ENCODE assay signal across 13 cellular contexts in genomic region chr1:19336543-19336942, GRCh38. TPM values are rescaled to one million over a fixed set of nuclear protein-coding genes. Genes with fewer than 3 reads are reported as not detected.
DNase-seq lines count a peak whose midpoint lies in the region; ATAC-seq and TF ChIP-seq lines count a peak whose summit lies in the region.
"Had no signal": no experiment of that assay in that cellular context is flagged by ENCODE, and none has a peak within 500 bp of the region (broad histone marks: within the 10 kb centered on the region; RNA-seq: fewer than 3 reads in every experiment).

No MANE protein-coding gene starts in this region.

- no peaks in the 10 kb centered on the region for H3K27me3 Mint-ChIP-seq in stimulated activated naive B cell treated with anti-CD40 and anti-IgM and Interleukin-4, amounts not matched to agents 10 μg/mL and 1 μg/mL and 100 μg/mL, for 72 hours
- H3K27me3 Mint-ChIP-seq: B cell had no signal

- peaks cover 27 to 49% of the 10 kb centered on the region in 2 donors for H3K36me3 Mint-ChIP-seq in stimulated activated naive B cell treated with anti-CD40 and anti-IgM and Interleukin-4, amounts not matched to agents 10 μg/mL and 1 μg/mL and 100 μg/mL, for 72 hours

- TF ChIP-seq CTCF in brain microvascular endothelial cell (IDR thresholded peaks at IDR 0.05; ENCODE audit: low read depth, low read length, missing control alignments) (no peak), BE2C (IDR thresholded peaks at IDR 0.05; ENCODE audit: low read depth, low read length) (no peak)

- H3K4me3 Mint-ChIP-seq in stimulated activated naive B cell treated with anti-CD40 and anti-IgM and Interleukin-4, amounts not matched to agents 10 μg/mL and 1 μg/mL and 100 μg/mL, for 72 hours = no peak overlapping the region
- H3K4me3 Mint-ChIP-seq: B cell had no signal

- H3K36me3 ChIP-seq in brain microvascular endothelial cell (replicated peaks) = peaks cover 30% of the 10 kb centered on the region
- no peaks in the 10 kb centered on the region for H3K36me3 ChIP-seq in BE2C

- H3K27ac ChIP-seq in brain microvascular endothelial cell = no peak overlapping the region
- H3K27ac ChIP-seq: epithelial cell of prostate had no signal

- H3K9me3 Mint-ChIP-seq in stimulated activated naive B cell treated with anti-CD40 and anti-IgM and Interleukin-4, amounts not matched to agents 10 μg/mL and 1 μg/mL and 100 μg/mL, for 72 hours = no peaks in the 10 kb centered on the region

- ATAC-seq in stimulated activated naive B cell treated with anti-CD40 and anti-IgM and Interleukin-4, amounts not matched to agents 10 μg/mL and 1 μg/mL and 100 μg/mL, for 72 hours (replicated peaks) = peak; percentile 81 to 85

- in situ Hi-C loops in brain microvascular endothelial cell (cut with HindIII; ENCODE audit: low pct_ligation_motif_present, low sequenced_read_pairs) = no loop called here

- H3K4me3 ChIP-seq in brain microvascular endothelial cell (ENCODE audit: low read depth, low read length) (no peak overlapping the region), BE2C (ENCODE audit: low read depth, low read length) (no peak overlapping the region)

- H3K27me3 ChIP-seq in brain microvascular endothelial cell (replicated peaks) (no peaks in the 10 kb centered on the region), BE2C (no peaks in the 10 kb centered on the region)

- H3K9me3 ChIP-seq in BE2C = no peaks in the 10 kb centered on the region

- H3K27ac Mint-ChIP-seq in stimulated activated naive B cell treated with anti-CD40 and anti-IgM and Interleukin-4, amounts not matched to agents 10 μg/mL and 1 μg/mL and 100 μg/mL, for 72 hours = peak overlapping the region; percentile 75
- H3K27ac Mint-ChIP-seq: B cell had no signal

- DNase-seq in activated effector memory CD4-positive, alpha-beta T cell treated with anti-CD3 and anti-CD28 coated beads, Interleukin-2, amount 50 U/mL, for 16 hours = peak; percentile 78
- DNase-seq in activated effector memory CD4-positive, alpha-beta T cell treated with Interleukin-2 at 50 U/mL for 16 hours = no peak
- DNase-seq in activated T-cell treated with anti-CD3 and anti-CD28 coated beads for 4 hours (peak; percentile 13), kidney tubule cell (ENCODE audit: low spot score) (peak; percentile 88), DMS 273 (lab: John Stamatoyannopoulos, UW; ENCODE audit: unreplicated experiment) (no peak), brain microvascular endothelial cell (no peak), BE2C (no peak)
- DNase-seq in stimulated activated naive B cell treated with anti-CD40 and anti-IgM and Interleukin-4, amounts not matched to agents 10 μg/mL and 1 μg/mL and 100 μg/mL, for 72 hours = no peak
- DNase-seq: NCI-H146, occipital lobe, SHP77 treated with DMSO at 0.1 percent for 48 hours had no signal

- no peaks in the 10 kb centered on the region for H3K4me1 ChIP-seq in BE2C

- H3K4me1 Mint-ChIP-seq in stimulated activated naive B cell treated with anti-CD40 and anti-IgM and Interleukin-4, amounts not matched to agents 10 μg/mL and 1 μg/mL and 100 μg/mL, for 72 hours = peaks cover 21 to 30% of the 10 kb centered on the region in 2 donors
- H3K4me1 Mint-ChIP-seq: B cell had no signal

RNA-seq across cellular contexts. Expression of gene SLC66A1, which starts 24.4 kb away (rescaled TPM):
- 9.0 TPM for polyA plus RNA-seq in BE2C (2012; ENCODE audit: insufficient read depth, insufficient read length, low read depth)

RNA-seq across cellular contexts. Expression of gene AKR7A2, which starts 24.6 kb away (rescaled TPM):
- 36.5 TPM for polyA plus RNA-seq in BE2C (2012; ENCODE audit: insufficient read depth, insufficient read length, low read depth)

RNA-seq across cellular contexts. Expression of gene AKR7A3, which starts 48.0 kb away (rescaled TPM):
- not detected for polyA plus RNA-seq in BE2C (2012; ENCODE audit: insufficient read depth, insufficient read length, low read depth)

Comparison
In these comparisons a context has a peak if more than half of its experiments do, and no peak if none do; other contexts are left out.
1. DNase-seq: peak in activated effector memory CD4-positive, alpha-beta T cell treated with anti-CD3 and anti-CD28 coated beads, Interleukin-2, amount 50 U/mL, for 16 hours (single experiment), activated T-cell treated with anti-CD3 and anti-CD28 coated beads for 4 hours (single experiment) and kidney tubule cell (single experiment); none in activated effector memory CD4-positive, alpha-beta T cell treated with Interleukin-2 at 50 U/mL for 16 hours (single experiment), stimulated activated naive B cell treated with anti-CD40 and anti-IgM and Interleukin-4, amounts not matched to agents 10 μg/mL and 1 μg/mL and 100 μg/mL, for 72 hours (single experiment), DMS 273 (single experiment), brain microvascular endothelial cell (single experiment) and BE2C (single experiment).